8 cellular contexts compared by ENCODE assay signal in genomic region chr17:49567871-49568694, GRCh38. TPM values are rescaled to one million over a fixed set of nuclear protein-coding genes. Genes with fewer than 3 reads are reported as not detected.
A peak's percentile ranks its signal among the peaks of the same experiment; 100 is the strongest.
DNase-seq lines count a peak whose midpoint lies in the region; ATAC-seq lines count a peak whose summit lies in the region.

No MANE protein-coding gene starts in this region.

- H3K27ac Mint-ChIP-seq in CD4-positive, CD25-positive, alpha-beta regulatory T cell: peak overlapping the region in 1 of 3 donors; percentile 51

- ATAC-seq in CD4-positive, CD25-positive, alpha-beta regulatory T cell (ENCODE audit: low read depth in 2 of 2): peak; percentile 31 to 35
- ATAC-seq in HG02642 (IDR thresholded peaks at IDR 0.05; ENCODE audit: poor library complexity, unreplicated experiment): no peak

- H3K4me3 ChIP-seq in CD4-positive, CD25-positive, alpha-beta regulatory T cell (ENCODE audit: low read depth, low read length): peak overlapping the region; percentile 7
- peak overlapping the region; percentile 32 for H3K4me3 ChIP-seq in H7 (ENCODE audit: insufficient read depth, low read depth, low read length)

- H3K27ac ChIP-seq in CD4-positive, CD25-positive, alpha-beta regulatory T cell (ENCODE audit: insufficient read depth, low read length, poor library complexity, severe bottlenecking): no peak overlapping the region
- peak overlapping the region; percentile 62 for H3K27ac ChIP-seq in layer of hippocampus (ENCODE audit: low read depth, low read length)

- H3K4me1 Mint-ChIP-seq in CD4-positive, CD25-positive, alpha-beta regulatory T cell: peaks cover 0 to 30% (median 16%) of the 10 kb centered on the region in 4 donors

- no peaks in the 10 kb centered on the region for H3K36me3 Mint-ChIP-seq in CD4-positive, CD25-positive, alpha-beta regulatory T cell

- no peaks in the 10 kb centered on the region for H3K27me3 ChIP-seq in CD4-positive, CD25-positive, alpha-beta regulatory T cell (ENCODE audit: control insufficient read depth, insufficient read depth, low read length)
- peaks cover 24% of the 10 kb centered on the region for H3K27me3 ChIP-seq in H7 (ENCODE audit: control insufficient read depth, insufficient read depth, low read length)
- no peaks in the 10 kb centered on the region for H3K27me3 ChIP-seq in layer of hippocampus (ENCODE audit: control insufficient read depth, insufficient read depth, low read length)

- no peaks in the 10 kb centered on the region for H3K9me3 ChIP-seq in CD4-positive, CD25-positive, alpha-beta regulatory T cell (ENCODE audit: control insufficient read depth in 2 of 2, low read length in 2 of 2)

- H3K4me1 ChIP-seq in CD4-positive, CD25-positive, alpha-beta regulatory T cell (ENCODE audit: control insufficient read depth, insufficient read depth, low read length, poor library complexity, severe bottlenecking): peaks cover 17% of the 10 kb centered on the region

- peak; percentile 71 to 76 (median 75) for DNase-seq in CD4-positive, CD25-positive, alpha-beta regulatory T cell
- DNase-seq in H7: peak; percentile 87
- DNase-seq in NCI-H2227 (lab: John Stamatoyannopoulos, UW; ENCODE audit: unreplicated experiment): peak; percentile 87
- peak; percentile 70 for DNase-seq in activated CD4-positive, alpha-beta T cell treated with anti-CD3 and anti-CD28 coated beads for 1 hour
- DNase-seq in cerebellum (ENCODE audit: low spot score): peak; percentile 84
- peak; percentile 74 to 82 for DNase-seq in stimulated activated CD4-positive, alpha-beta T cell treated with anti-CD3 and anti-CD28 coated beads, Interleukin-15, amount 100 ng/mL, for 48 hours (ENCODE audit: low read depth in 2 of 2)

- no peaks in the 10 kb centered on the region for H3K36me3 ChIP-seq in CD4-positive, CD25-positive, alpha-beta regulatory T cell (ENCODE audit: control insufficient read depth, insufficient read depth, low read length)
- H3K36me3 ChIP-seq in H7 (replicated peaks; ENCODE audit: control insufficient read depth, insufficient read depth, low read length): no peaks in the 10 kb centered on the region

- H3K9me3 Mint-ChIP-seq in CD4-positive, CD25-positive, alpha-beta regulatory T cell: peaks cover 0 to 2% (median 0%) of the 10 kb centered on the region in 7 donors

- H3K27me3 Mint-ChIP-seq in CD4-positive, CD25-positive, alpha-beta regulatory T cell: peaks cover 65% of the 10 kb centered on the region

- H3K4me3 Mint-ChIP-seq in CD4-positive, CD25-positive, alpha-beta regulatory T cell: peak overlapping the region; percentile 45 to 65 (median 60)

RNA-seq across cellular contexts. Expression of gene NXPH3, which starts 7.6 kb away (rescaled TPM):
- not detected for total RNA-seq in CD4-positive, CD25-positive, alpha-beta regulatory T cell
- polyA plus RNA-seq in CD4-positive, CD25-positive, alpha-beta regulatory T cell: not detected
- 1.7 and 2.4 TPM in 2 replicates for total RNA-seq in H7 (2014; rRNA removed; shearing (Covaris generic))
- total RNA-seq in cerebellum: 4.6 TPM
